8 cellular contexts compared by ENCODE assay signal in genomic region chr7:35729061-35729783, GRCh38. TPM values are rescaled to one million over a fixed set of nuclear protein-coding genes. Genes with fewer than 3 reads are reported as not detected.
DNase-seq lines count a peak whose midpoint lies in the region; ATAC-seq and TF ChIP-seq lines count a peak whose summit lies in the region.

No MANE protein-coding gene starts in this region.

- H3K9me3 ChIP-seq in DOHH2 (ENCODE audit: control insufficient read depth, insufficient read depth, low read length) (no peaks in the 10 kb centered on the region), vagina (no peaks in the 10 kb centered on the region)

- peaks cover 3% of the 10 kb centered on the region; the same call in 1 of the 2 replicates for H3K36me3 ChIP-seq in DOHH2 (ENCODE audit: control insufficient read depth, low read length)
- no peaks in the 10 kb centered on the region for H3K36me3 ChIP-seq in rectal smooth muscle tissue (ENCODE audit: control insufficient read depth, insufficient read depth, low read length)
- H3K36me3 ChIP-seq in vagina = no peaks in the 10 kb centered on the region

- TF ChIP-seq CTCF in DOHH2 (IDR thresholded peaks at IDR 0.05; ENCODE audit: low read depth, low read length, poor library complexity, severe bottlenecking) (no peak), vagina (IDR thresholded peaks at IDR 0.05) (no peak)

- ATAC-seq in GM19397 (IDR thresholded peaks at IDR 0.05; ENCODE audit: unreplicated experiment) (peak; percentile 49), HG03439 (IDR thresholded peaks at IDR 0.05; ENCODE audit: unreplicated experiment) (peak; percentile 51)
- peak; percentile 59 to 75 for ATAC-seq in activated T-cell treated with anti-CD3 and anti-CD28 coated beads, Interleukin-2, amount 50 U/mL, for 4 hours

- H3K4me3 Mint-ChIP-seq in activated T-cell treated with anti-CD3 and anti-CD28 coated beads, Interleukin-2, amount 50 U/mL, for 4 hours = peak overlapping the region; percentile 20

- H3K4me1 ChIP-seq in DOHH2 (ENCODE audit: control insufficient read depth, low read length) (peaks cover 85% of the 10 kb centered on the region), rectal smooth muscle tissue (ENCODE audit: control insufficient read depth, insufficient read depth, low read length) (peaks cover 30% of the 10 kb centered on the region), vagina (peaks cover 17% of the 10 kb centered on the region)

- H3K27ac ChIP-seq in DOHH2 (ENCODE audit: low read depth, low read length) (peak overlapping the region; percentile 93), rectal smooth muscle tissue (ENCODE audit: low read depth, low read length) (peak overlapping the region; percentile 79), vagina (no peak overlapping the region)

- TF ChIP-seq POLR2A in vagina (IDR thresholded peaks at IDR 0.05) = no peak

- intact Hi-C loops in vagina (cut with DNase I) = no loop called here

- H3K9me3 Mint-ChIP-seq in activated T-cell treated with anti-CD3 and anti-CD28 coated beads, Interleukin-2, amount 50 U/mL, for 4 hours = no peaks in the 10 kb centered on the region

- H3K27me3 ChIP-seq in DOHH2 (ENCODE audit: control insufficient read depth, low read length) = no peaks in the 10 kb centered on the region
- H3K27me3 ChIP-seq in rectal smooth muscle tissue (ENCODE audit: control insufficient read depth, insufficient read depth, low read length) = no peaks in the 10 kb centered on the region
- H3K27me3 ChIP-seq in vagina = no peaks in the 10 kb centered on the region

- H4K20me1 ChIP-seq in DOHH2 (ENCODE audit: control insufficient read depth, insufficient read depth, low read depth, low read length) = no peaks in the 10 kb centered on the region

- peaks cover 57% of the 10 kb centered on the region for H3K4me1 Mint-ChIP-seq in activated T-cell treated with anti-CD3 and anti-CD28 coated beads, Interleukin-2, amount 50 U/mL, for 4 hours (ENCODE audit: low read depth)

- no peaks in the 10 kb centered on the region for H3K9me2 ChIP-seq in DOHH2 (replicated peaks; ENCODE audit: control insufficient read depth, low read length)

- H3F3A ChIP-seq in DOHH2 (ENCODE audit: control insufficient read depth, insufficient read depth) = peaks cover 41% of the 10 kb centered on the region

- H3K4me2 ChIP-seq in DOHH2 (ENCODE audit: low read length) = peak overlapping the region; percentile 84

- H3K9ac ChIP-seq in rectal smooth muscle tissue (ENCODE audit: low read length) = no peak overlapping the region

- H3K36me3 Mint-ChIP-seq in activated T-cell treated with anti-CD3 and anti-CD28 coated beads, Interleukin-2, amount 50 U/mL, for 4 hours (ENCODE audit: insufficient read depth) = no peaks in the 10 kb centered on the region

- peak overlapping the region; percentile 64 for H3K4me3 ChIP-seq in DOHH2 (ENCODE audit: low read length)
- no peak overlapping the region for H3K4me3 ChIP-seq in rectal smooth muscle tissue (ENCODE audit: low read length)
- no peak overlapping the region for H3K4me3 ChIP-seq in vagina

- no peaks in the 10 kb centered on the region for H3K27me3 Mint-ChIP-seq in activated T-cell treated with anti-CD3 and anti-CD28 coated beads, Interleukin-2, amount 50 U/mL, for 4 hours (ENCODE audit: low read depth)

- DNase-seq in activated T-cell treated with anti-CD3 and anti-CD28 coated beads, Interleukin-2, amount 50 U/mL, for 4 hours = peak; percentile 21
- no peak for DNase-seq in vagina (ENCODE audit: extremely low spot score in 2 of 2)
- DNase-seq in HCEC 1CT = no peak
- no peak for DNase-seq in DMS53 treated with DMSO at 0.1 percent for 48 hours (lab: John Stamatoyannopoulos, UW; ENCODE audit: unreplicated experiment)

- no peaks in the 10 kb centered on the region for H3K79me2 ChIP-seq in DOHH2 (ENCODE audit: control insufficient read depth, low read length)

RNA-seq across cellular contexts. Expression of gene HERPUD2, which starts 34.3 kb away (rescaled TPM):
- 10 to 100 TPM; 14.9 to 18.5 (median 15.8) TPM for total RNA-seq in activated T-cell treated with anti-CD3 and anti-CD28 coated beads, Interleukin-2, amount 50 U/mL, for 4 hours
- total RNA-seq in vagina = 45.2 TPM
